In genomic region chr17:79843475-79843916, GRCh38 we compare ENCODE assay signal across 8 cellular contexts. TPM values are rescaled to one million over a fixed set of nuclear protein-coding genes. Genes with fewer than 3 reads are reported as not detected.
DNase-seq lines count a peak whose midpoint lies in the region; ATAC-seq, FAIRE-seq and TF ChIP-seq lines count a peak whose summit lies in the region.

No MANE protein-coding gene starts in this region.

- intact Hi-C loops in GM12878 (cut with micrococcal nuclease; ENCODE audit: unreplicated experiment), result loop anchor here (10.0 kb wide), 1 partner anchor 131 kb away; no protein-coding TSS in a partner anchor
- intact Hi-C loops in upper lobe of right lung (cut with DNase I), result loop anchor here (5.0 kb wide), 1 partner anchor 36 kb away; no protein-coding TSS in a partner anchor

- H4K20me1 ChIP-seq in GM12878 (ENCODE audit: control insufficient read depth, insufficient read depth), result no peaks in the 10 kb centered on the region

- H2AFZ ChIP-seq in GM12878 (ENCODE audit: control insufficient read depth, low read depth, low read length), result no peak overlapping the region

- H3K36me3 ChIP-seq in GM12878 (ENCODE audit: control insufficient read depth in 2 of 2, insufficient read depth in 2 of 2, low read length in 1 of 2) (no peaks in the 10 kb centered on the region), upper lobe of right lung (no peaks in the 10 kb centered on the region)

- POLR2A ChIA-PET in GM12878 (lab: Charles Lee), result no interaction called here

- SMC1A ChIA-PET in GM12878 (lab: Charles Lee; ENCODE audit: uncharacterized antibody, unreplicated experiment), result no interaction called here

- CTCF ChIA-PET in GM12878 (lab: Yijun Ruan, JAX), result interaction anchor here (1.0 kb wide), 1 partner anchor 106 kb away, joined by 3 read pairs; no protein-coding TSS in a partner anchor

- no peak for TF ChIP-seq EP300 in GM12878 (IDR thresholded peaks at IDR 0.05; ENCODE audit: borderline replicate concordance in 1 of 2, control insufficient read depth in 1 of 2, low read depth in 2 of 2, low read length in 2 of 2)

- H3K4me3 Mint-ChIP-seq in mesothelial cell of epicardium, result peak overlapping the region; percentile 72

- FAIRE-seq in GM12878 (lab: Jason Lieb, UNC) (no peak), urothelium cell line (lab: Jason Lieb, UNC) (no peak)

- peak overlapping the region; percentile 59 for H3K4me2 ChIP-seq in GM12878 (ENCODE audit: control insufficient read depth, insufficient read depth)

- no TSS peak for BruUV-seq in GM12878 (replicated peaks; lab: Mats Ljungman, UMichigan)

- peak; percentile 33 for DNase-seq in activated naive CD4-positive, alpha-beta T cell treated with Interleukin-2 at 50 U/mL for 16 hours
- no peak for DNase-seq in activated naive CD4-positive, alpha-beta T cell (lab: John Stamatoyannopoulos, UW)
- DNase-seq in GM12878 (ENCODE audit: low read depth, low spot score) (no peak), mesothelial cell of epicardium (ENCODE audit: low spot score in 2 of 2, unreplicated experiment in 2 of 2) (no peak), upper lobe of right lung (no peak), NCI-H2196 (lab: John Stamatoyannopoulos, UW; ENCODE audit: unreplicated experiment) (no peak), superior temporal gyrus (ENCODE audit: extremely low spot score) (no peak), urothelium cell line (ENCODE audit: low spot score) (no peak)

- no peaks in the 10 kb centered on the region for H3K79me2 ChIP-seq in GM12878 (ENCODE audit: control insufficient read depth, insufficient read depth, low read length)

- peaks cover 44% of the 10 kb centered on the region for H3K27me3 Mint-ChIP-seq in mesothelial cell of epicardium (ENCODE audit: low read depth)

- peaks cover 8% of the 10 kb centered on the region for H3K4me1 ChIP-seq in GM12878 (ENCODE audit: control insufficient read depth, insufficient read depth, low read length)
- H3K4me1 ChIP-seq in upper lobe of right lung, result peaks cover 48% of the 10 kb centered on the region

- H3K27me3 ChIP-seq in GM12878 (replicated peaks in 1 of 2; ENCODE audit: control insufficient read depth in 2 of 2, insufficient read depth in 2 of 2, low read length in 1 of 2), result peaks cover 22 to 43% of the 10 kb centered on the region in 2 experiments
- peaks cover 38% of the 10 kb centered on the region for H3K27me3 ChIP-seq in upper lobe of right lung

- H3K36me3 Mint-ChIP-seq in mesothelial cell of epicardium, result no peaks in the 10 kb centered on the region

- H3K9me3 Mint-ChIP-seq in mesothelial cell of epicardium, result no peaks in the 10 kb centered on the region

- no peaks in the 10 kb centered on the region; the same call in 2 of the 3 replicates for H3K9me3 ChIP-seq in GM12878 (replicated peaks; ENCODE audit: control insufficient read depth, insufficient read depth, low read length)
- no peaks in the 10 kb centered on the region for H3K9me3 ChIP-seq in upper lobe of right lung

- in situ Hi-C loops in GM12878 (cut with MboI), result loop anchor here (5.0 kb wide), 1 partner anchor 36 kb away; no protein-coding TSS in a partner anchor

- TF ChIP-seq RAD21 in GM12878 (IDR thresholded peaks at IDR 0.05; ENCODE audit: insufficient read depth, low read depth, low read length), result no peak

- peak overlapping the region; percentile 23; the same call in 1 of the 2 replicates for H3K4me3 ChIP-seq in GM12878
- peak overlapping the region; percentile 64 for H3K4me3 ChIP-seq in upper lobe of right lung

- no peak for TF ChIP-seq POLR2A in GM12878 (IDR thresholded peaks at IDR 0.05; ENCODE audit: low read depth, low read length)

- no peak for TF ChIP-seq CTCF in GM12878 (IDR thresholded peaks at IDR 0.05 in 2 of 3, conservative IDR thresholded peaks at IDR 0.05 in 1 of 3; ENCODE audit: control insufficient read depth in 2 of 3, extremely low read depth in 1 of 3, insufficient read depth in 1 of 3, low read depth in 3 of 3, low read length in 3 of 3)
- TF ChIP-seq CTCF in mesothelial cell of epicardium (IDR thresholded peaks at IDR 0.05; ENCODE audit: unreplicated experiment), result no peak
- no peak for TF ChIP-seq CTCF in upper lobe of right lung (IDR thresholded peaks at IDR 0.05)

- RAD21 ChIA-PET in GM12878 (lab: Charles Lee; ENCODE audit: unreplicated experiment), result no interaction called here

- peaks cover 27% of the 10 kb centered on the region for H3K4me1 Mint-ChIP-seq in mesothelial cell of epicardium

- H3K27ac ChIP-seq in GM12878 (ENCODE audit: control insufficient read depth, insufficient read depth) (no peak overlapping the region), upper lobe of right lung (peak overlapping the region; percentile 69)

- H3K27ac Mint-ChIP-seq in mesothelial cell of epicardium, result peak overlapping the region; percentile 30

- H3K9ac ChIP-seq in GM12878 (ENCODE audit: control insufficient read depth, insufficient read depth, low read length), result no peak overlapping the region

- 3% methylated on average over 23 of the region's 43 CpGs for WGBS in GM12878 (ENCODE audit: insufficient coverage, insufficient replicate concordance, low lambda C conversion rate, missing lambda C conversion rate)

- ATAC-seq in GM12878 (no peak), upper lobe of right lung (no peak)

TF ChIP-seq in GM12878, 131 proteins besides CTCF, POLR2A, EP300 and RAD21 (continues in another document):
- TF ChIP-seq MEF2B (IDR thresholded peaks at IDR 0.05; ENCODE audit: partially characterized antibody, poor library complexity, severe bottlenecking) (no peak), WRNIP1 (IDR thresholded peaks at IDR 0.05; ENCODE audit: borderline replicate concordance, low read depth, low read length) (no peak), USF1 (IDR thresholded peaks at IDR 0.05; ENCODE audit: borderline replicate concordance, extremely low read length, insufficient read depth, low read depth, low read length) (no peak), CHD2 (IDR thresholded peaks at IDR 0.05; ENCODE audit: borderline replicate concordance, low read depth, low read length) (no peak), NFYA (IDR thresholded peaks at IDR 0.05; ENCODE audit: borderline replicate concordance, low read depth, low read length) (no peak), TAF1 (IDR thresholded peaks at IDR 0.05; ENCODE audit: borderline replicate concordance, low read depth, low read length) (no peak), CEBPB (IDR thresholded peaks at IDR 0.05; ENCODE audit: borderline replicate concordance in 1 of 2, low read depth in 2 of 2, low read length in 2 of 2) (no peak), EED (IDR thresholded peaks at IDR 0.05; ENCODE audit: low read depth) (no peak)
- TF ChIP-seq, protein P1, sequence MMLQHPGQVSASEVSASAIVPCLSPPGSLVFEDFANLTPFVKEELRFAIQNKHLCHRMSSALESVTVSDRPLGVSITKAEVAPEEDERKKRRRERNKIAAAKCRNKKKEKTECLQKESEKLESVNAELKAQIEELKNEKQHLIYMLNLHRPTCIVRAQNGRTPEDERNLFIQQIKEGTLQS (IDR thresholded peaks at IDR 0.05; ENCODE audit: borderline replicate concordance, extremely low read depth, low read depth, low read length), result no peak

RNA-seq across cellular contexts. Expression of gene CBX4, which starts 4.3 kb away (rescaled TPM):
- total RNA-seq in GM12878 (2013; cell fraction: nucleolus; rRNA removed), result 12.4 and 13.3 TPM in 2 replicates
- total RNA-seq in GM12878 (2014; rRNA removed) (14.5 and 15.5 TPM in 2 replicates), GM12878 (2014; rRNA removed; fragmentation: Illumina TruSeq; extraction: Trizol) (4.3 and 4.6 TPM in 2 replicates), GM12878 (2021) (23.1 and 24.6 TPM in 2 replicates), mesothelial cell of epicardium (30.8 to 35.0 TPM (median 32.1 TPM) in 3 replicates), upper lobe of right lung (20.2 TPM)
- polyA plus RNA-seq in GM12878 (2011; ENCODE audit: low read depth), result 3.0 TPM
- polyA plus RNA-seq in GM12878 (2011; rRNA removed) (9.1 and 11.3 TPM in 2 replicates), GM12878 (2014; fragmentation: Illumina TruSeq; extraction: Trizol) (1.7 and 4.2 TPM in 2 replicates), GM12878 (2014; fragmentation: Nextera tagmentation; extraction: Ambion mirVana) (1 to 10 TPM in 1 of 2 experiments, under 1 TPM in 1; 0.69 to 1.2 TPM), GM12878 (2014; rRNA removed) (19.6 and 20.4 TPM in 2 replicates), GM12878 (2016; fragmentation: Nextera tagmentation; extraction: Ambion mirVana) (1 to 10 TPM; 1.6 to 1.8 TPM)
- 10.8 and 17.6 TPM in 2 replicates for polyA plus RNA-seq in GM12878 (2011; cell fraction: cytosol; rRNA removed)
- 40.0 and 48.6 TPM in 2 replicates for polyA plus RNA-seq in GM12878 (2011; cell fraction: nucleus; rRNA removed)
- 12.7 and 18.0 TPM in 2 replicates for polyA plus RNA-seq in GM12878 (2012)
- polyA minus RNA-seq in GM12878 (2011; rRNA and poly(A)+ RNA removed), result 5.6 and 15.7 TPM in 2 replicates
- 13.2 and 17.0 TPM in 2 replicates for polyA minus RNA-seq in GM12878 (2011; cell fraction: cytosol; rRNA and poly(A)+ RNA removed)
- polyA minus RNA-seq in GM12878 (2011; cell fraction: nucleus; rRNA and poly(A)+ RNA removed), result 11.6 and 17.4 TPM in 2 replicates

RNA-seq across cellular contexts. Expression of gene CBX8, which starts 46.6 kb away (rescaled TPM):
- 3.7 and 4.0 TPM in 2 replicates for total RNA-seq in GM12878 (2013; cell fraction: nucleolus; rRNA removed)
- total RNA-seq in GM12878 (2014; rRNA removed), result 1.6 and 1.9 TPM in 2 replicates
- total RNA-seq in GM12878 (2014; rRNA removed; fragmentation: Illumina TruSeq; extraction: Trizol), result 1.5 and 1.9 TPM in 2 replicates
- total RNA-seq in GM12878 (2021), result 6.3 and 6.7 TPM in 2 replicates
- polyA plus RNA-seq in GM12878 (2011; ENCODE audit: low read depth), result 0.80 TPM
- polyA plus RNA-seq in GM12878 (2011; rRNA removed), result 0.35 and 0.64 TPM in 2 replicates
- polyA plus RNA-seq in GM12878 (2011; cell fraction: cytosol; rRNA removed), result 1.4 and 1.6 TPM in 2 replicates
- polyA plus RNA-seq in GM12878 (2011; cell fraction: nucleus; rRNA removed), result 2.8 and 6.6 TPM in 2 replicates
- 1.8 and 3.9 TPM in 2 replicates for polyA plus RNA-seq in GM12878 (2012)
- 0.57 and 1.2 TPM in 2 replicates for polyA plus RNA-seq in GM12878 (2014; fragmentation: Illumina TruSeq; extraction: Trizol)
- under 1 TPM; 0.03 to 0.16 TPM for polyA plus RNA-seq in GM12878 (2014; fragmentation: Nextera tagmentation; extraction: Ambion mirVana)
- 1.9 and 2.1 TPM in 2 replicates for polyA plus RNA-seq in GM12878 (2014; rRNA removed)
- 1 to 10 TPM; 2.1 to 3.4 TPM for polyA plus RNA-seq in GM12878 (2016; fragmentation: Nextera tagmentation; extraction: Ambion mirVana)
- 0.59 and 0.67 TPM in 2 replicates for polyA minus RNA-seq in GM12878 (2011; rRNA and poly(A)+ RNA removed)
- polyA minus RNA-seq in GM12878 (2011; cell fraction: cytosol; rRNA and poly(A)+ RNA removed), result 1.2 TPM in 2 replicates
- polyA minus RNA-seq in GM12878 (2011; cell fraction: nucleus; rRNA and poly(A)+ RNA removed), result 0.48 and 0.86 TPM in 2 replicates
- 15.5 to 18.6 TPM (median 16.3 TPM) in 3 replicates for total RNA-seq in mesothelial cell of epicardium
- total RNA-seq in upper lobe of right lung, result 4.9 TPM
